16 cellular contexts compared by ENCODE assay signal in the genomic region with DNA sequence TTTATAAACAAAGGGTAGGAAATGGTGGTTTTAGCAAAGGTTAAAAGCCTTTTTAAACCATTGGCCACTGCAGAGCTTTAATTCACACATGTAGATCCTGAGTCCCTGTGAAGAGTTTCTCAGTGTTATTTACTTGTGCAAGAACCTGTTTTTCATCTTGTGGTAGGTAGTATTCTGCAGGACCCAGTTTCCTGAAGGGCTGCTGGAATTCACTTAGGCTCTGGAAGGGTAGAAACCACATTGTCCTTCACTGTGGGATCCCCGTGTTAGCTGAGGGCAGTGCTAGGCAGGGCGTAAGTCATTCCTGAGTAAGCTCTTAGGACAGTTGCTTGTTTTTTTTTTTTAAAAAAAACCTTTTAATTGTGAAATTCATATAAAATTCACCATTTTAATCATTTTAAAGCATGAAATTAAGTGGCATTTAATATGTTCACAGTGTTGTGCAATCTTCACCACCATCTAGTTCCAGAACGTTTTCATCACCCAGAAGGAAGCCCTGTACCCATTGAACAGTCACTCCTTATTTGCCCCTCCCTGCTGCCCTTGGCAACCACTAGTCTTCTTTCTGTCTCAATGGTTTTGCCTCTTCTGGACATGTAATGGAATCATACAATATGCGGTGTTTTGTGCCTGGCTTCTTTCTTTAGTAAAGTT.
A peak's percentile ranks its signal among the peaks of the same experiment; 100 is the strongest.
DNase-seq lines count a peak whose midpoint lies in the region; ATAC-seq, FAIRE-seq and TF ChIP-seq lines count a peak whose summit lies in the region.
"Had no signal": no experiment of that assay in that cellular context is flagged by ENCODE, and none has a peak within 500 bp of the region (broad histone marks: within the 10 kb centered on the region; RNA-seq: fewer than 3 reads in every experiment).

No MANE protein-coding gene starts in this region.

- H3K9ac ChIP-seq in K562 (ENCODE audit: insufficient read depth in 1 of 2, low read depth in 2 of 2, low read length in 2 of 2) = no peak overlapping the region
- no peak overlapping the region for H3K9ac ChIP-seq in subcutaneous abdominal adipose tissue (ENCODE audit: low read length in 5 of 5)

- H3K9me3 ChIP-seq in K562 (replicated peaks; ENCODE audit: control insufficient read depth, insufficient read depth, low read depth, low read length) (no peaks in the 10 kb centered on the region), subcutaneous abdominal adipose tissue (ENCODE audit: control insufficient read depth in 5 of 5, low read length in 5 of 5) (peaks cover 0 to 2% (median 0%) of the 10 kb centered on the region in 5 donors)

- ATAC-seq in Right ventricle myocardium inferior = peak; percentile 50
- no peak for ATAC-seq in left cardiac atrium
- ATAC-seq in K562 = no peak
- ATAC-seq in HG03469 (IDR thresholded peaks at IDR 0.05; ENCODE audit: unreplicated experiment) = no peak
- no peak for ATAC-seq in GM18858 (IDR thresholded peaks at IDR 0.05; ENCODE audit: unreplicated experiment)
- ATAC-seq: SK-N-SH treated with all-trans-retinoic acid at 6 μM for 48 hours had no signal

- WGBS in K562 (ENCODE audit: insufficient coverage, low coverage, missing lambda C conversion rate) = 55% methylated on average over 4 of the region's 4 CpGs

- H3K4me2 ChIP-seq in K562 (ENCODE audit: insufficient read depth, low read length) = no peak overlapping the region

- in situ Hi-C loops in K562 (cut with MboI) = no loop called here

- no peak for TF ChIP-seq RAD21 in K562 (CRISPR knock-in tag; conservative IDR thresholded peaks at IDR 0.05 in 1 of 2, IDR thresholded peaks at IDR 0.05 in 1 of 2)

- TF ChIP-seq POLR2A in K562 (conservative IDR thresholded peaks at IDR 0.05) = no peak

- CTCF ChIA-PET in K562 (lab: Yijun Ruan, JAX; ENCODE audit: low intra/inter-chr PET ratio) = no interaction called here

- H3K79me2 ChIP-seq in K562 (ENCODE audit: control insufficient read depth, insufficient read depth, low read length) = no peaks in the 10 kb centered on the region

- H3K27me3 ChIP-seq in K562 (ENCODE audit: control insufficient read depth in 2 of 2, insufficient read depth in 2 of 2, low read length in 2 of 2) (no peaks in the 10 kb centered on the region), subcutaneous abdominal adipose tissue (ENCODE audit: control insufficient read depth in 5 of 5, insufficient read depth in 4 of 5, low read length in 5 of 5) (no peaks in the 10 kb centered on the region)

- no peak for FAIRE-seq in K562 (lab: Jason Lieb, UNC)
- FAIRE-seq: A204.1, small intestine had no signal

- POLR2A ChIA-PET in K562 (lab: Yijun Ruan, JAX) = interaction anchor here (1.1 kb wide), 1 partner anchor 51 kb away, joined by 3 read pairs; no protein-coding TSS in a partner anchor

- H3K9me1 ChIP-seq in K562 (ENCODE audit: control insufficient read depth, insufficient read depth, low read length) = no peaks in the 10 kb centered on the region

- H2AFZ ChIP-seq in K562 (ENCODE audit: low read depth, low read length) = no peak overlapping the region

- intact Hi-C loops in Right ventricle myocardium inferior (cut with DNase I) = no loop called here
- intact Hi-C loops in left cardiac atrium (cut with DNase I) = no loop called here
- intact Hi-C loops in K562 (cut with micrococcal nuclease) = no loop called here

- DNase-seq in Right ventricle myocardium inferior (ENCODE audit: missing footprints) (no peak), left cardiac atrium (no peak), K562 (ENCODE audit: extremely low read depth in 1 of 4, low spot score in 3 of 4) (no peak), islet precursor cell (peak; percentile 73), GF-D8 (lab: John Stamatoyannopoulos, UW) (no peak)
- DNase-seq: activated gamma-delta T cell, GDM1, NCI-H1092 treated with DMSO at 0.1 percent for 48 hours, small intestine had no signal

- no peaks in the 10 kb centered on the region for H4K20me1 ChIP-seq in K562 (replicated peaks; ENCODE audit: control insufficient read depth, insufficient read depth, low read length)

- peaks cover 20% of the 10 kb centered on the region; the same call in 2 of the 3 replicates for H3K36me3 ChIP-seq in K562 (ENCODE audit: control insufficient read depth, insufficient read depth, low read length)
- no peaks in the 10 kb centered on the region for H3K36me3 ChIP-seq in subcutaneous abdominal adipose tissue (ENCODE audit: control insufficient read depth in 5 of 5, insufficient read depth in 5 of 5, low read length in 5 of 5)

- no peak for TF ChIP-seq EP300 in K562 (IDR thresholded peaks at IDR 0.05; ENCODE audit: low read length)

- no TSS peak for BruUV-seq in K562 (replicated peaks; lab: Mats Ljungman, UMichigan)

- H3K4me1 ChIP-seq in K562 (replicated peaks in 1 of 2; ENCODE audit: control insufficient read depth in 2 of 2, insufficient read depth in 2 of 2, low read length in 2 of 2) (peaks cover 0 to 4% of the 10 kb centered on the region in 2 experiments; a peak in 2 of 5 replicates), subcutaneous abdominal adipose tissue (ENCODE audit: control insufficient read depth in 5 of 5, insufficient read depth in 5 of 5, low read length in 5 of 5) (peaks cover 1 to 80% (median 50%) of the 10 kb centered on the region in 5 donors)

- H3K4me3 ChIP-seq in K562 = no peak overlapping the region
- no peak overlapping the region for H3K4me3 ChIP-seq in subcutaneous abdominal adipose tissue (ENCODE audit: low read depth in 1 of 5, low read length in 5 of 5)
- H3K4me3 ChIP-seq: HAP-1 had no signal

- no peak for TF ChIP-seq CTCF in K562 (IDR thresholded peaks at IDR 0.05 in 2 of 3, conservative IDR thresholded peaks at IDR 0.05 in 1 of 3; ENCODE audit: insufficient read depth in 2 of 3, low read depth in 1 of 3, low read length in 3 of 3)

- no peak overlapping the region for H3K27ac ChIP-seq in K562 (ENCODE audit: extremely low read depth, low read depth, low read length)
- H3K27ac ChIP-seq in subcutaneous abdominal adipose tissue (ENCODE audit: low read depth, low read length) = peak overlapping the region; percentile 73
- H3K27ac ChIP-seq: HL-60 had no signal

TF ChIP-seq in K562, 482 proteins besides CTCF, POLR2A, EP300 and RAD21:
- TF ChIP-seq CEBPG (CRISPR knock-in tag; IDR thresholded peaks at IDR 0.05) (no peak), CEBPG (tag; conservative IDR thresholded peaks at IDR 0.05 in 1 of 2, IDR thresholded peaks at IDR 0.05 in 1 of 2) (0 out of 4 replicates have a peak, but pooled peaks of 1 of the 2 experiments have one; percentile 12), ZKSCAN3 (CRISPR knock-in tag; IDR thresholded peaks at IDR 0.05) (no peak), CEBPB (tag; IDR thresholded peaks at IDR 0.05) (peak; percentile 50; the same call in 1 of the 2 replicates)
- TF ChIP-seq, protein P1, sequence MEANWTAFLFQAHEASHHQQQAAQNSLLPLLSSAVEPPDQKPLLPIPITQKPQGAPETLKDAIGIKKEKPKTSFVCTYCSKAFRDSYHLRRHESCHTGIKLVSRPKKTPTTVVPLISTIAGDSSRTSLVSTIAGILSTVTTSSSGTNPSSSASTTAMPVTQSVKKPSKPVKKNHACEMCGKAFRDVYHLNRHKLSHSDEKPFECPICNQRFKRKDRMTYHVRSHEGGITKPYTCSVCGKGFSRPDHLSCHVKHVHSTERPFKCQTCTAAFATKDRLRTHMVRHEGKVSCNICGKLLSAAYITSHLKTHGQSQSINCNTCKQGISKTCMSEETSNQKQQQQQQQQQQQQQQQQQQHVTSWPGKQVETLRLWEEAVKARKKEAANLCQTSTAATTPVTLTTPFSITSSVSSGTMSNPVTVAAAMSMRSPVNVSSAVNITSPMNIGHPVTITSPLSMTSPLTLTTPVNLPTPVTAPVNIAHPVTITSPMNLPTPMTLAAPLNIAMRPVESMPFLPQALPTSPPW (CRISPR knock-in tag; IDR thresholded peaks at IDR 0.05) = no peak
